Comparison of ENCODE assay signal across 17 cellular contexts in the genomic region with DNA sequence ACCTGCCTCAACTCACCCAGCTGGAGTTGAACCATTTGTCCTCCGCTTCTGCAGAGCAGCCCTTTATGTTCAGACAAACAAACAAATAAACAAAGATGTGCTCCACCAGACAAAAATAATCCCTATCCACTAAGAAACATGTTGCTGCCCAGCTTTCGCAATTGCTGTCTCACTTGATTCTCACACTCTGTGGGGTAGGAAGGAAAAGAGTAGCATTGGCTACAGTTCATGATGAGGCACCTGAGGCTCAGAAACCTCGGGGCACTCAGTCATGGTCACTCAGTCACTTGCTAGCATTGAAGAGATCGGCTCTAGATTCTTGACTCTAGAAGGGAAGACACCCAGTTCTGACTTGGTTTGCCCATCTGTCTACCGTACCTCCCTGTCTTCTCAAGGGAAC.
A peak's percentile ranks its signal among the peaks of the same experiment; 100 is the strongest.
DNase-seq lines count a peak whose midpoint lies in the region; ATAC-seq and TF ChIP-seq lines count a peak whose summit lies in the region.
"Had no signal": no experiment of that assay in that cellular context is flagged by ENCODE, and none has a peak within 500 bp of the region (broad histone marks: within the 10 kb centered on the region; RNA-seq: fewer than 3 reads in every experiment).

No MANE protein-coding gene starts in this region.

- intact Hi-C loops in left ventricle myocardium inferior (cut with micrococcal nuclease): loop anchor here (10.0 kb wide), 1 partner anchor 84 kb away; the partner anchor contains the start of gene ZMIZ1

- TF ChIP-seq EP300 in tibial nerve (IDR thresholded peaks at IDR 0.05): no peak

- DNase-seq in cardiac muscle cell (ENCODE audit: low read depth in 1 of 2, low spot score in 1 of 2): peak in 1 of 2 donors; percentile 40
- DNase-seq in left ventricle myocardium inferior: no peak
- peak; percentile 51 for DNase-seq in adipocyte (ENCODE audit: low read depth)
- DNase-seq in mesenchymal stem cell: no peak
- no peak for DNase-seq in SIG-M5 treated with dmso at 0.1 percent for 504 hours (lab: John Stamatoyannopoulos, UW; ENCODE audit: unreplicated experiment)
- no peak for DNase-seq in SKM-1 treated with dmso at 0.1 percent for 144 hours (lab: John Stamatoyannopoulos, UW; ENCODE audit: unreplicated experiment)
- no peak for DNase-seq in tibial nerve (ENCODE audit: low spot score in 2 of 2)
- DNase-seq: DMS79 treated with DMSO at 0.1 percent for 48 hours, KBM-7, NCI-H1105, NCI-H187 treated with DMSO at 0.1 percent for 48 hours, NCI-H69, SHP77 had no signal

- no peak overlapping the region for H2BK15ac ChIP-seq in mesenchymal stem cell (ENCODE audit: low read depth, poor library complexity, severe bottlenecking)

- no peaks in the 10 kb centered on the region for H3K36me3 ChIP-seq in cardiac muscle cell
- H3K36me3 ChIP-seq in left ventricle myocardium inferior: no peaks in the 10 kb centered on the region
- H3K36me3 ChIP-seq in adipocyte (ENCODE audit: control insufficient read depth, insufficient read depth, low read length, severe bottlenecking): no peaks in the 10 kb centered on the region
- H3K36me3 ChIP-seq in mesenchymal stem cell (ENCODE audit: control insufficient read depth in 1 of 2, insufficient read depth in 2 of 2, low read depth in 1 of 2, low read length in 2 of 2): no peaks in the 10 kb centered on the region
- H3K36me3 ChIP-seq in tibial nerve: no peaks in the 10 kb centered on the region
- H3K36me3 ChIP-seq: BLaER1 treated with 17β-estradiol and CSF1 and Interleukin-3, amounts not matched to agents 10 nM and 100 nM had no signal

- peak overlapping the region; percentile 52 to 53 for H2BK12ac ChIP-seq in mesenchymal stem cell (ENCODE audit: low read length in 2 of 2)

- peak overlapping the region; percentile 95 for H3K27ac ChIP-seq in cardiac muscle cell
- no peak overlapping the region for H3K27ac ChIP-seq in left ventricle myocardium inferior (replicated peaks)
- no peak overlapping the region for H3K27ac ChIP-seq in mesenchymal stem cell (ENCODE audit: low read length, poor library complexity, severe bottlenecking)
- H3K27ac ChIP-seq in tibial nerve: no peak overlapping the region
- H3K27ac ChIP-seq: BLaER1 treated with 17β-estradiol and CSF1 and Interleukin-3, amounts not matched to agents 10 nM and 100 nM had no signal

- H3K4ac ChIP-seq in mesenchymal stem cell (ENCODE audit: low read depth in 1 of 2, low read length in 2 of 2): no peak overlapping the region

- H3K27me3 ChIP-seq in cardiac muscle cell: no peaks in the 10 kb centered on the region
- H3K27me3 ChIP-seq in left ventricle myocardium inferior (ENCODE audit: low read depth): no peaks in the 10 kb centered on the region
- H3K27me3 ChIP-seq in adipocyte (replicated peaks; ENCODE audit: control insufficient read depth, insufficient read depth, low read length): peaks cover 4% of the 10 kb centered on the region
- H3K27me3 ChIP-seq in mesenchymal stem cell (ENCODE audit: control insufficient read depth in 1 of 2, insufficient read depth in 1 of 2, low read length in 2 of 2): peaks cover 0 to 3% of the 10 kb centered on the region in 2 experiments
- H3K27me3 ChIP-seq in tibial nerve: no peaks in the 10 kb centered on the region

- H3K79me1 ChIP-seq in mesenchymal stem cell (replicated peaks; ENCODE audit: low read length, poor library complexity, severe bottlenecking): no peaks in the 10 kb centered on the region

- H3K4me3 ChIP-seq in cardiac muscle cell (no peak overlapping the region), left ventricle myocardium inferior (no peak overlapping the region), adipocyte (ENCODE audit: low read length) (no peak overlapping the region), mesenchymal stem cell (ENCODE audit: insufficient read depth in 1 of 2, low read depth in 1 of 2, low read length in 2 of 2) (no peak overlapping the region), tibial nerve (no peak overlapping the region)
- H3K4me3 ChIP-seq: A549; BLaER1 treated with 17β-estradiol and CSF1 and Interleukin-3, amounts not matched to agents 10 nM and 100 nM had no signal

- H3K14ac ChIP-seq in mesenchymal stem cell (ENCODE audit: low read length in 2 of 2): no peak overlapping the region

- H3K4me2 ChIP-seq in mesenchymal stem cell (ENCODE audit: low read length, poor library complexity, severe bottlenecking): no peak overlapping the region
- H3K4me2 ChIP-seq: A549 had no signal

- H2AFZ ChIP-seq in mesenchymal stem cell (ENCODE audit: low read depth, low read length): no peak overlapping the region

- no peak overlapping the region for H2BK5ac ChIP-seq in mesenchymal stem cell (ENCODE audit: low read depth, low read length, poor library complexity, severe bottlenecking)

- H2BK120ac ChIP-seq in mesenchymal stem cell (ENCODE audit: low read depth, low read length): no peak overlapping the region

- H3K23ac ChIP-seq in mesenchymal stem cell (ENCODE audit: low read length in 2 of 2): no peak overlapping the region

- H3K9me3 ChIP-seq in cardiac muscle cell (ENCODE audit: low read depth): no peaks in the 10 kb centered on the region
- H3K9me3 ChIP-seq in left ventricle myocardium inferior (replicated peaks): no peaks in the 10 kb centered on the region
- H3K9me3 ChIP-seq in adipocyte (ENCODE audit: control insufficient read depth, low read length): no peaks in the 10 kb centered on the region
- H3K9me3 ChIP-seq in mesenchymal stem cell (ENCODE audit: control insufficient read depth, low read length): no peaks in the 10 kb centered on the region
- no peaks in the 10 kb centered on the region for H3K9me3 ChIP-seq in tibial nerve
- H3K9me3 ChIP-seq: A549; BLaER1 treated with 17β-estradiol and CSF1 and Interleukin-3, amounts not matched to agents 10 nM and 100 nM had no signal

- H4K8ac ChIP-seq in mesenchymal stem cell (ENCODE audit: low read length): no peak overlapping the region

- peak overlapping the region in 1 of 2 experiments; percentile 23 for H3K18ac ChIP-seq in mesenchymal stem cell (ENCODE audit: low read depth in 1 of 2, low read length in 2 of 2)

- peaks cover 47% of the 10 kb centered on the region for H3K4me1 ChIP-seq in cardiac muscle cell (ENCODE audit: low read depth)
- H3K4me1 ChIP-seq in left ventricle myocardium inferior: peaks cover 28% of the 10 kb centered on the region
- H3K4me1 ChIP-seq in adipocyte (ENCODE audit: control insufficient read depth, insufficient read depth, low read length): peaks cover 16% of the 10 kb centered on the region
- H3K4me1 ChIP-seq in mesenchymal stem cell (ENCODE audit: control insufficient read depth, insufficient read depth, low read depth, low read length): peaks cover 30% of the 10 kb centered on the region
- H3K4me1 ChIP-seq in tibial nerve: peaks cover 0 to 18% (median 2%) of the 10 kb centered on the region in 4 donors

- H2AK5ac ChIP-seq in mesenchymal stem cell (ENCODE audit: low read length, severe bottlenecking): no peak overlapping the region

- 83% methylated on average over 5 of the region's 5 CpGs for WGBS in mesenchymal stem cell
- WGBS in tibial nerve, 2 donors: 92 to 95% methylated on average over 5 of the region's 5 CpGs

- ATAC-seq in HG03045 (IDR thresholded peaks at IDR 0.05; ENCODE audit: unreplicated experiment): no peak
- ATAC-seq: HCT116 had no signal

- H3K9ac ChIP-seq in adipocyte (ENCODE audit: low read length) (no peak overlapping the region), mesenchymal stem cell (ENCODE audit: low read length) (no peak overlapping the region)
- H3K9ac ChIP-seq: BLaER1 treated with 17β-estradiol and CSF1 and Interleukin-3, amounts not matched to agents 10 nM and 100 nM had no signal

- H4K91ac ChIP-seq in mesenchymal stem cell (ENCODE audit: low read length): no peak overlapping the region

- TF ChIP-seq CTCF in cardiac muscle cell (IDR thresholded peaks at IDR 0.05; ENCODE audit: low read depth, low read length) (no peak), left ventricle myocardium inferior (IDR thresholded peaks at IDR 0.05; ENCODE audit: borderline replicate concordance) (no peak), tibial nerve (IDR thresholded peaks at IDR 0.05) (no peak)

- no peak for TF ChIP-seq POLR2A in tibial nerve (IDR thresholded peaks at IDR 0.05)
